In genomic region chr12:68223067-68223747, GRCh38 we compare ENCODE assay signal across 8 cellular contexts. TPM values are rescaled to one million over a fixed set of nuclear protein-coding genes. Genes with fewer than 3 reads are reported as not detected.
A peak's percentile ranks its signal among the peaks of the same experiment; 100 is the strongest.
DNase-seq lines count a peak whose midpoint lies in the region; ATAC-seq and TF ChIP-seq lines count a peak whose summit lies in the region.

No MANE protein-coding gene starts in this region.

- no peak overlapping the region for H3K9ac ChIP-seq in OCI-LY1 (ENCODE audit: low read length)

- no peak overlapping the region for H2AFZ ChIP-seq in OCI-LY1 (ENCODE audit: low read length)

- peaks cover 6 to 7% of the 10 kb centered on the region in 2 donors for H3K4me1 Mint-ChIP-seq in natural killer cell
- H3K4me1 Mint-ChIP-seq in stimulated activated naive B cell treated with anti-CD40 and anti-IgM and Interleukin-4, amounts not matched to agents 10 μg/mL and 1 μg/mL and 100 μg/mL, for 72 hours, result peaks cover 0 to 2% of the 10 kb centered on the region in 2 donors

- no peaks in the 10 kb centered on the region for H3K79me2 ChIP-seq in OCI-LY1 (ENCODE audit: insufficient read depth, low read length)

- no peaks in the 10 kb centered on the region for H4K20me1 ChIP-seq in OCI-LY1 (ENCODE audit: insufficient read depth, low read length)

- no peak overlapping the region for H3K4me3 Mint-ChIP-seq in natural killer cell
- peak overlapping the region in 1 of 2 donors; percentile 49 for H3K4me3 Mint-ChIP-seq in stimulated activated naive B cell treated with anti-CD40 and anti-IgM and Interleukin-4, amounts not matched to agents 10 μg/mL and 1 μg/mL and 100 μg/mL, for 72 hours

- ATAC-seq in GM21381 (IDR thresholded peaks at IDR 0.05; ENCODE audit: unreplicated experiment), result peak; percentile 94
- peak; percentile 95 to 100 (median 99) for ATAC-seq in natural killer cell
- ATAC-seq in stimulated activated naive B cell treated with anti-CD40 and anti-IgM and Interleukin-4, amounts not matched to agents 10 μg/mL and 1 μg/mL and 100 μg/mL, for 72 hours (replicated peaks), result peak; percentile 97 to 99

- H3K27ac ChIP-seq in OCI-LY1 (ENCODE audit: low read depth, low read length, poor library complexity, severe bottlenecking), result no peak overlapping the region

- intact Hi-C loops in natural killer cell (cut with micrococcal nuclease), result loop anchor here (1.0 to 5.0 kb wide), 3 partner anchors 94 to 524 kb away; partner anchors contain the start of gene SLC35E3

- no peak for TF ChIP-seq POLR2A in erythroblast (IDR thresholded peaks at IDR 0.05; ENCODE audit: low read length)

- TF ChIP-seq CTCF in OCI-LY1 (IDR thresholded peaks at IDR 0.05; ENCODE audit: low read length) (peak; percentile 88), natural killer cell (IDR thresholded peaks at IDR 0.05) (peak; percentile 80)

- no peaks in the 10 kb centered on the region for H3K36me3 ChIP-seq in OCI-LY1 (ENCODE audit: insufficient read depth, low read length)

- H3K9me3 Mint-ChIP-seq in natural killer cell, result no peaks in the 10 kb centered on the region
- H3K9me3 Mint-ChIP-seq in stimulated activated naive B cell treated with anti-CD40 and anti-IgM and Interleukin-4, amounts not matched to agents 10 μg/mL and 1 μg/mL and 100 μg/mL, for 72 hours, result no peaks in the 10 kb centered on the region

- H3F3A ChIP-seq in OCI-LY1 (ENCODE audit: insufficient read depth, low read length), result no peaks in the 10 kb centered on the region

- H3K9me2 ChIP-seq in OCI-LY1 (ENCODE audit: low read depth, low read length), result no peaks in the 10 kb centered on the region

- H3K9me3 ChIP-seq in OCI-LY1 (ENCODE audit: low read length), result no peaks in the 10 kb centered on the region

- peak; percentile 84 for DNase-seq in COLO829 (ENCODE audit: low spot score)
- peak in 61 of 76 experiments; percentile 5 to 73 (median 46) for DNase-seq in HUDEP-2 (lab: John Stamatoyannopoulos, UW; ENCODE audit: unreplicated experiment in 76 of 76)
- peak; percentile 53 for DNase-seq in activated T-cell treated with anti-CD3 and anti-CD28 coated beads for 1 hour (ENCODE audit: low read depth)
- DNase-seq in erythroblast (lab: John Stamatoyannopoulos, UW), result peak; percentile 82 to 89
- peak; percentile 53 for DNase-seq in natural killer cell
- DNase-seq in stimulated activated naive B cell treated with anti-CD40 and anti-IgM and Interleukin-4, amounts not matched to agents 10 μg/mL and 1 μg/mL and 100 μg/mL, for 72 hours, result peak; percentile 50

- H3K36me3 Mint-ChIP-seq in natural killer cell, result no peaks in the 10 kb centered on the region
- no peaks in the 10 kb centered on the region for H3K36me3 Mint-ChIP-seq in stimulated activated naive B cell treated with anti-CD40 and anti-IgM and Interleukin-4, amounts not matched to agents 10 μg/mL and 1 μg/mL and 100 μg/mL, for 72 hours

- H3K27me3 Mint-ChIP-seq in natural killer cell (ENCODE audit: low read depth in 2 of 2), result peaks cover 13 to 27% of the 10 kb centered on the region in 2 donors
- H3K27me3 Mint-ChIP-seq in stimulated activated naive B cell treated with anti-CD40 and anti-IgM and Interleukin-4, amounts not matched to agents 10 μg/mL and 1 μg/mL and 100 μg/mL, for 72 hours, result peaks cover 4% of the 10 kb centered on the region in 2 donors

- H3K4me2 ChIP-seq in OCI-LY1 (ENCODE audit: low read length), result no peak overlapping the region

- no peak overlapping the region for H3K4me3 ChIP-seq in OCI-LY1 (ENCODE audit: low read depth, low read length, poor library complexity, severe bottlenecking)

- H3K4me1 ChIP-seq in OCI-LY1 (ENCODE audit: insufficient read depth, low read length, severe bottlenecking), result no peaks in the 10 kb centered on the region

- H3K27ac Mint-ChIP-seq in natural killer cell, result peak overlapping the region in 1 of 2 donors; percentile 32
- H3K27ac Mint-ChIP-seq in stimulated activated naive B cell treated with anti-CD40 and anti-IgM and Interleukin-4, amounts not matched to agents 10 μg/mL and 1 μg/mL and 100 μg/mL, for 72 hours, result no peak overlapping the region

- no peaks in the 10 kb centered on the region for H3K27me3 ChIP-seq in OCI-LY1 (ENCODE audit: insufficient read depth, low read length)

RNA-seq across cellular contexts. Expression of gene IL26, which starts 2.4 kb away (rescaled TPM):
- total RNA-seq in natural killer cell, result not detected

RNA-seq across cellular contexts. Expression of gene IL22, which starts 30.2 kb away (rescaled TPM):
- not detected for total RNA-seq in natural killer cell
